9 cellular contexts compared by ENCODE assay signal in the genomic region with DNA sequence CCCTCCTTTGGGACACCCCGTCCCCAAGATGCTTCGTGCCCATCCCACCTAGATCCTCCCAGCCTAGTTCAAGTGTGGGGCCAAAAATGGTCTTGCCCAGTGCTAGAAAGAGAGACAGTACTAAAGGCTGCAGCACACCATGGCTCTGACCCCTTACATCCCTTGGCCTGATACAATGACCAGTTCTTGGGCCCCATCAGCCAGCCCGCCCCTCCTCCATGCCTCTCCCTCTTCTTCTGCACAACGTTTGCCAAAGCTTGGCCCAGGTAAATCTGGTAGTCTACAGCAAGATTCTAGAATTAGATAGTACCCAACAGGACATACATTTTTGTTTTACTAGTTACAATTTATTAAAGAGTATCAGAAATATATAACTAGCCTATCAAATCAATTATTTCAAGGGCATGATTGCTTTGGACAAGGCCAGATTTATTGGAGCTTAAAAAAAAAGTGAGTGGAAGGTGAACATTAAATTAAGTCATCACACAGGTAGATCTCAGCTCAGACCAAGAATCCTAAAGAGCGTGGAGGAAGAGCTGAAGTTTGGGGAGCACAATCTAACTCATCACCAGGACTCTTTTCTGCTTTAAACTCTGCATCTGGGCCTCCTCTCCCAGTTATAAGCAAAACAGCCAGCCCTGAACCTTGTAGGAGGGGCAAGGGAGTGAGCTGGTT.
A peak's percentile ranks its signal among the peaks of the same experiment; 100 is the strongest.
DNase-seq lines count a peak whose midpoint lies in the region; ATAC-seq and TF ChIP-seq lines count a peak whose summit lies in the region.
"Had no signal": no experiment of that assay in that cellular context is flagged by ENCODE, and none has a peak within 500 bp of the region (broad histone marks: within the 10 kb centered on the region; RNA-seq: fewer than 3 reads in every experiment).

No MANE protein-coding gene starts in this region.

- intact Hi-C loops in activated CD4-positive, alpha-beta memory T cell treated with anti-CD3 and anti-CD28 coated beads for 36 hours (cut with micrococcal nuclease): no loop called here
- intact Hi-C loops in adrenal gland (cut with DNase I): no loop called here

- CTCF ChIA-PET in activated CD4-positive, alpha-beta memory T cell treated with anti-CD3 and anti-CD28 coated beads, Interleukin-2, amount 10 ng/mL, durations not matched to agents 7 days and 5 days (lab: Charles Lee): interaction anchor here (1.4 kb wide), 1 partner anchor 11 kb away, joined by 4 read pairs; no protein-coding TSS in a partner anchor
- CTCF ChIA-PET in activated CD4-positive, alpha-beta memory T cell treated with anti-CD3 and anti-CD28 coated beads for 36 hours (lab: Charles Lee): no interaction called here

- H3K27me3 Mint-ChIP-seq in activated CD4-positive, alpha-beta memory T cell treated with anti-CD3 and anti-CD28 coated beads, Interleukin-2, amount 10 ng/mL, durations not matched to agents 7 days and 5 days: no peaks in the 10 kb centered on the region
- H3K27me3 Mint-ChIP-seq in activated CD4-positive, alpha-beta memory T cell treated with anti-CD3 and anti-CD28 coated beads for 36 hours: no peaks in the 10 kb centered on the region
- no peaks in the 10 kb centered on the region for H3K27me3 Mint-ChIP-seq in mesothelial cell of epicardium (ENCODE audit: low read depth)

- no peaks in the 10 kb centered on the region for H3K27me3 ChIP-seq in adrenal gland

- peaks cover 36% of the 10 kb centered on the region for H3K4me1 Mint-ChIP-seq in activated CD4-positive, alpha-beta memory T cell treated with anti-CD3 and anti-CD28 coated beads, Interleukin-2, amount 10 ng/mL, durations not matched to agents 7 days and 5 days
- peaks cover 31% of the 10 kb centered on the region for H3K4me1 Mint-ChIP-seq in activated CD4-positive, alpha-beta memory T cell treated with anti-CD3 and anti-CD28 coated beads for 36 hours (ENCODE audit: low read depth)
- peaks cover 45% of the 10 kb centered on the region for H3K4me1 Mint-ChIP-seq in mesothelial cell of epicardium

- TF ChIP-seq CTCF in adrenal gland (IDR thresholded peaks at IDR 0.05): no peak
- TF ChIP-seq CTCF in mesothelial cell of epicardium (IDR thresholded peaks at IDR 0.05; ENCODE audit: unreplicated experiment): no peak

- H3K27ac Mint-ChIP-seq in activated CD4-positive, alpha-beta memory T cell treated with anti-CD3 and anti-CD28 coated beads, Interleukin-2, amount 10 ng/mL, durations not matched to agents 7 days and 5 days: peak overlapping the region; percentile 82
- H3K27ac Mint-ChIP-seq in activated CD4-positive, alpha-beta memory T cell treated with anti-CD3 and anti-CD28 coated beads for 36 hours: no peak overlapping the region
- peak overlapping the region; percentile 84 for H3K27ac Mint-ChIP-seq in mesothelial cell of epicardium

- no peak overlapping the region for H3K4me3 ChIP-seq in adrenal gland

- ATAC-seq in HG03521 (IDR thresholded peaks at IDR 0.05; ENCODE audit: unreplicated experiment): no peak

- no peak for DNase-seq in activated CD4-positive, alpha-beta memory T cell treated with anti-CD3 and anti-CD28 coated beads, Interleukin-2, amount 10 ng/mL, durations not matched to agents 7 days and 5 days
- no peak for DNase-seq in activated CD4-positive, alpha-beta memory T cell treated with anti-CD3 and anti-CD28 coated beads for 36 hours
- DNase-seq in adrenal gland (no peak), mesothelial cell of epicardium (ENCODE audit: low spot score in 2 of 2, unreplicated experiment in 2 of 2) (no peak), substantia nigra (lab: John Stamatoyannopoulos, UW) (no peak), NOMO-1 (lab: John Stamatoyannopoulos, UW; ENCODE audit: unreplicated experiment in 2 of 2) (no peak), islet precursor cell (no peak)
- DNase-seq: cerebellar nuclear complex had no signal

- peaks cover 5% of the 10 kb centered on the region for H3K36me3 Mint-ChIP-seq in activated CD4-positive, alpha-beta memory T cell treated with anti-CD3 and anti-CD28 coated beads, Interleukin-2, amount 10 ng/mL, durations not matched to agents 7 days and 5 days (ENCODE audit: low read depth)
- H3K36me3 Mint-ChIP-seq in activated CD4-positive, alpha-beta memory T cell treated with anti-CD3 and anti-CD28 coated beads for 36 hours: no peaks in the 10 kb centered on the region
- peaks cover 18% of the 10 kb centered on the region for H3K36me3 Mint-ChIP-seq in mesothelial cell of epicardium

- H3K4me3 Mint-ChIP-seq in activated CD4-positive, alpha-beta memory T cell treated with anti-CD3 and anti-CD28 coated beads, Interleukin-2, amount 10 ng/mL, durations not matched to agents 7 days and 5 days: no peak overlapping the region
- no peak overlapping the region for H3K4me3 Mint-ChIP-seq in activated CD4-positive, alpha-beta memory T cell treated with anti-CD3 and anti-CD28 coated beads for 36 hours
- H3K4me3 Mint-ChIP-seq in mesothelial cell of epicardium: no peak overlapping the region

- peaks cover 46 to 79% of the 10 kb centered on the region in 2 donors for H3K4me1 ChIP-seq in adrenal gland (replicated peaks in 1 of 2)

- peak overlapping the region in 4 of 5 donors; percentile 34 to 83 (median 71) for H3K27ac ChIP-seq in adrenal gland
- H3K27ac ChIP-seq in substantia nigra (ENCODE audit: low read depth, low read length, poor library complexity, severe bottlenecking): peak overlapping the region; percentile 58

- POLR2A ChIA-PET in activated CD4-positive, alpha-beta memory T cell treated with anti-CD3 and anti-CD28 coated beads, Interleukin-2, amount 10 ng/mL, durations not matched to agents 7 days and 5 days (lab: Charles Lee): interaction anchor here (4.4 kb wide), 1 partner anchor 12 kb away, joined by 30 read pairs; no protein-coding TSS in a partner anchor
- POLR2A ChIA-PET in activated CD4-positive, alpha-beta memory T cell treated with anti-CD3 and anti-CD28 coated beads for 36 hours (lab: Charles Lee): no interaction called here

- TF ChIP-seq POLR2A in adrenal gland (IDR thresholded peaks at IDR 0.05): no peak

- no peaks in the 10 kb centered on the region for H3K9me3 Mint-ChIP-seq in activated CD4-positive, alpha-beta memory T cell treated with anti-CD3 and anti-CD28 coated beads, Interleukin-2, amount 10 ng/mL, durations not matched to agents 7 days and 5 days
- no peaks in the 10 kb centered on the region for H3K9me3 Mint-ChIP-seq in activated CD4-positive, alpha-beta memory T cell treated with anti-CD3 and anti-CD28 coated beads for 36 hours
- no peaks in the 10 kb centered on the region for H3K9me3 Mint-ChIP-seq in mesothelial cell of epicardium

- H3K9me3 ChIP-seq in adrenal gland (replicated peaks in 1 of 3): no peaks in the 10 kb centered on the region

- WGBS in adrenal gland, 4 donors: 81 to 83% (median 83%) methylated on average over 5 of the region's 5 CpGs

- peaks cover 0 to 21% of the 10 kb centered on the region in 2 donors for H3K36me3 ChIP-seq in adrenal gland (replicated peaks in 1 of 2)
